Comparison of ENCODE assay signal across 19 cellular contexts in genomic region chr7:38300175-38300574, GRCh38.
DNase-seq lines count a peak whose midpoint lies in the region; ATAC-seq, FAIRE-seq and TF ChIP-seq lines count a peak whose summit lies in the region.
"Had no signal": no experiment of that assay in that cellular context is flagged by ENCODE, and none has a peak within 500 bp of the region (broad histone marks: within the 10 kb centered on the region; RNA-seq: fewer than 3 reads in every experiment).

No MANE protein-coding gene starts in this region.

- BruUV-seq in K562 (replicated peaks; lab: Mats Ljungman, UMichigan): no TSS peak

- FAIRE-seq in K562 (lab: Jason Lieb, UNC): peak; percentile 15
- FAIRE-seq: GM18507, H54 had no signal

- no peaks in the 10 kb centered on the region for H3K9me1 ChIP-seq in K562 (ENCODE audit: control insufficient read depth, insufficient read depth, low read length)

- H3K36me3 Mint-ChIP-seq in activated T-cell treated with anti-CD3 and anti-CD28 coated beads, Interleukin-2, amount 50 U/mL, for 4 hours (ENCODE audit: insufficient read depth): no peaks in the 10 kb centered on the region
- H3K36me3 Mint-ChIP-seq in T-cell: no peaks in the 10 kb centered on the region
- no peaks in the 10 kb centered on the region for H3K36me3 Mint-ChIP-seq in stimulated activated naive CD8-positive, alpha-beta T cell treated with anti-CD3 and anti-CD28 coated beads, Interleukin-15, Interleukin-2, amounts not matched to agents 100 ng/mL and 50 ng/mL, for 24 hours (ENCODE audit: low read depth)
- H3K36me3 Mint-ChIP-seq: IgD-negative memory B cell had no signal

- H3K4me1 ChIP-seq in K562 (replicated peaks in 1 of 2; ENCODE audit: control insufficient read depth in 2 of 2, insufficient read depth in 2 of 2, low read length in 2 of 2): peaks cover 0 to 8% of the 10 kb centered on the region in 2 experiments; a peak in 1 of 5 replicates

- intact Hi-C loops in K562 (cut with micrococcal nuclease): no loop called here

- no peak overlapping the region; a peak in 1 of 4 replicates for H3K9ac ChIP-seq in K562 (ENCODE audit: insufficient read depth in 1 of 2, low read depth in 2 of 2, low read length in 2 of 2)

- peaks cover 13 to 20% of the 10 kb centered on the region in 2 experiments for H3K27me3 ChIP-seq in K562 (ENCODE audit: control insufficient read depth in 2 of 2, insufficient read depth in 2 of 2, low read length in 2 of 2)

- H3K79me2 ChIP-seq in K562 (ENCODE audit: control insufficient read depth, insufficient read depth, low read length): no peaks in the 10 kb centered on the region

- H3K27ac Mint-ChIP-seq in T-cell: peak overlapping the region; percentile 78 to 83
- peak overlapping the region; percentile 76 for H3K27ac Mint-ChIP-seq in stimulated activated naive CD8-positive, alpha-beta T cell treated with anti-CD3 and anti-CD28 coated beads, Interleukin-15, Interleukin-2, amounts not matched to agents 100 ng/mL and 50 ng/mL, for 24 hours
- H3K27ac Mint-ChIP-seq: IgD-negative memory B cell had no signal

- 13% methylated on average over 8 of the region's 8 CpGs for WGBS in K562 (ENCODE audit: insufficient coverage, low coverage, missing lambda C conversion rate)

- in situ Hi-C loops in K562 (cut with MboI): no loop called here

- peak in 1 of 2 donors; percentile 67 for ATAC-seq in activated T-cell treated with anti-CD3 and anti-CD28 coated beads, Interleukin-2, amount 50 U/mL, for 4 hours
- peak; percentile 33 to 71 (median 50) for ATAC-seq in T-cell (replicated peaks in 1 of 4)
- peak; percentile 84 for ATAC-seq in K562
- no peak for ATAC-seq in GM19035 (IDR thresholded peaks at IDR 0.05; ENCODE audit: unreplicated experiment)
- no peak for ATAC-seq in HG03039 (IDR thresholded peaks at IDR 0.05; ENCODE audit: unreplicated experiment)
- ATAC-seq: left ventricle myocardium superior, Right ventricle myocardium inferior, sciatic nerve had no signal

- H3K36me3 ChIP-seq in K562 (ENCODE audit: control insufficient read depth, insufficient read depth, low read length): no peaks in the 10 kb centered on the region

- CTCF ChIA-PET in T-cell (lab: Charles Lee): interaction anchor here in 1 of 2 donors (1.1 kb wide), 1 partner anchor 24 kb away, joined by 3 read pairs; no protein-coding TSS in a partner anchor
- CTCF ChIA-PET in K562 (lab: Yijun Ruan, JAX; ENCODE audit: low intra/inter-chr PET ratio): no interaction called here

- H4K20me1 ChIP-seq in K562 (replicated peaks; ENCODE audit: control insufficient read depth, insufficient read depth, low read length): 0 out of 2 replicates have a peak, but pooled peaks cover 2% of the 10 kb centered on the region

- peak in 2 of 3 experiments; percentile 22 to 32; a peak in 1 of 6 replicates for TF ChIP-seq CTCF in K562 (IDR thresholded peaks at IDR 0.05 in 2 of 3, conservative IDR thresholded peaks at IDR 0.05 in 1 of 3; ENCODE audit: insufficient read depth in 2 of 3, low read depth in 1 of 3, low read length in 3 of 3)

- H3K27me3 Mint-ChIP-seq in activated T-cell treated with anti-CD3 and anti-CD28 coated beads, Interleukin-2, amount 50 U/mL, for 4 hours (ENCODE audit: low read depth): no peaks in the 10 kb centered on the region
- no peaks in the 10 kb centered on the region for H3K27me3 Mint-ChIP-seq in T-cell
- H3K27me3 Mint-ChIP-seq in stimulated activated naive CD8-positive, alpha-beta T cell treated with anti-CD3 and anti-CD28 coated beads, Interleukin-15, Interleukin-2, amounts not matched to agents 100 ng/mL and 50 ng/mL, for 24 hours: no peaks in the 10 kb centered on the region

- no peak overlapping the region for H3K4me3 ChIP-seq in K562

- TF ChIP-seq POLR2A in K562 (conservative IDR thresholded peaks at IDR 0.05): no peak

- TF ChIP-seq EP300 in K562 (IDR thresholded peaks at IDR 0.05; ENCODE audit: low read length): no peak

- H3K9me3 Mint-ChIP-seq in activated T-cell treated with anti-CD3 and anti-CD28 coated beads, Interleukin-2, amount 50 U/mL, for 4 hours: no peaks in the 10 kb centered on the region
- no peaks in the 10 kb centered on the region for H3K9me3 Mint-ChIP-seq in T-cell
- H3K9me3 Mint-ChIP-seq in stimulated activated naive CD8-positive, alpha-beta T cell treated with anti-CD3 and anti-CD28 coated beads, Interleukin-15, Interleukin-2, amounts not matched to agents 100 ng/mL and 50 ng/mL, for 24 hours: no peaks in the 10 kb centered on the region
- H3K9me3 Mint-ChIP-seq: IgD-negative memory B cell had no signal

- peak overlapping the region; percentile 82 for H3K4me3 Mint-ChIP-seq in activated T-cell treated with anti-CD3 and anti-CD28 coated beads, Interleukin-2, amount 50 U/mL, for 4 hours
- peak overlapping the region; percentile 73 to 85 (median 80) for H3K4me3 Mint-ChIP-seq in T-cell
- H3K4me3 Mint-ChIP-seq in stimulated activated naive CD8-positive, alpha-beta T cell treated with anti-CD3 and anti-CD28 coated beads, Interleukin-15, Interleukin-2, amounts not matched to agents 100 ng/mL and 50 ng/mL, for 24 hours: peak overlapping the region; percentile 85

- peak overlapping the region; percentile 44; the same call in 1 of the 2 replicates for H3K4me2 ChIP-seq in K562 (ENCODE audit: insufficient read depth, low read length)

- TF ChIP-seq RAD21 in K562 (CRISPR knock-in tag; conservative IDR thresholded peaks at IDR 0.05 in 1 of 2, IDR thresholded peaks at IDR 0.05 in 1 of 2): 0 out of 4 replicates have a peak, but pooled peaks of 1 of the 2 experiments have one; percentile 3

- H3K27ac ChIP-seq in K562 (ENCODE audit: extremely low read depth, low read depth, low read length): no peak overlapping the region

- DNase-seq in activated T-cell treated with anti-CD3 and anti-CD28 coated beads, Interleukin-2, amount 50 U/mL, for 4 hours: no peak
- DNase-seq in activated T-cell treated with anti-CD3 and anti-CD28 coated beads, Interleukin-2, amount 50 U/mL, for 48 hours: no peak
- DNase-seq in T-cell: peak in 2 of 34 experiments; percentile 8 to 24
- DNase-seq in K562 (ENCODE audit: extremely low read depth in 1 of 4, low spot score in 3 of 4): peak in 3 of 4 experiments; percentile 21 to 28 (median 27)
- DNase-seq in islet precursor cell: no peak
- DNase-seq: activated CD4-positive, CD25-positive, alpha-beta regulatory T cell; anterior cingulate cortex; central memory CD4-positive, alpha-beta T cell; left ventricle myocardium superior; NCI-H2029 treated with DMSO at 0.1 percent for 48 hours; NCI-H446 treated with DMSO at 0.1 percent for 48 hours had no signal

- H2AFZ ChIP-seq in K562 (ENCODE audit: low read depth, low read length): peak overlapping the region; percentile 67

- H3K9me3 ChIP-seq in K562 (replicated peaks; ENCODE audit: control insufficient read depth, insufficient read depth, low read depth, low read length): no peaks in the 10 kb centered on the region

- POLR2A ChIA-PET in T-cell (lab: Charles Lee): no interaction called here
- POLR2A ChIA-PET in K562 (lab: Yijun Ruan, JAX): interaction anchor here (1.1 to 1.7 kb wide), 2 partner anchors 10 to 84 kb away, joined by 3 to 5 read pairs; no protein-coding TSS in a partner anchor

- H3K4me1 Mint-ChIP-seq in activated T-cell treated with anti-CD3 and anti-CD28 coated beads, Interleukin-2, amount 50 U/mL, for 4 hours (ENCODE audit: low read depth): peaks cover 3% of the 10 kb centered on the region
- H3K4me1 Mint-ChIP-seq in T-cell: peaks cover 0 to 8% (median 7%) of the 10 kb centered on the region in 3 donors
- H3K4me1 Mint-ChIP-seq in stimulated activated naive CD8-positive, alpha-beta T cell treated with anti-CD3 and anti-CD28 coated beads, Interleukin-15, Interleukin-2, amounts not matched to agents 100 ng/mL and 50 ng/mL, for 24 hours (ENCODE audit: low read depth): peaks cover 17% of the 10 kb centered on the region

TF ChIP-seq in K562, 482 proteins besides CTCF, POLR2A, EP300 and RAD21:
- TF ChIP-seq HOXB6 (CRISPR knock-in tag; IDR thresholded peaks at IDR 0.05; ENCODE audit: borderline replicate concordance): no peak
- TF ChIP-seq MYC (IDR thresholded peaks at IDR 0.05; ENCODE audit: low read depth, low read length): 0 out of 2 replicates have a peak, but pooled peaks have one; percentile 14
- TF ChIP-seq MYC (CRISPR knock-in tag; IDR thresholded peaks at IDR 0.05; ENCODE audit: borderline replicate concordance, low read depth): no peak
- peak; percentile 72; the same call in 1 of the 2 replicates for TF ChIP-seq VEZF1 (CRISPR knock-in tag; IDR thresholded peaks at IDR 0.05)

Comparison
In these comparisons a context has a peak if more than half of its experiments do, and no peak if none do; other contexts are left out.
1. ATAC-seq: peak in T-cell (4 of 4) and K562 (single experiment); none in GM19035 (single experiment) and HG03039 (single experiment).
2. DNase-seq: peak in K562 (3 of 4); none in activated T-cell treated with anti-CD3 and anti-CD28 coated beads, Interleukin-2, amount 50 U/mL, for 4 hours (single experiment), activated T-cell treated with anti-CD3 and anti-CD28 coated beads, Interleukin-2, amount 50 U/mL, for 48 hours (0 of 2) and islet precursor cell (single experiment).
3. Peak in every context shown above with its lines, with median percentiles within 50 percentile points of each other: H3K4me3 Mint-ChIP-seq.